ENCODE assay signal across 12 cellular contexts in the genomic region with DNA sequence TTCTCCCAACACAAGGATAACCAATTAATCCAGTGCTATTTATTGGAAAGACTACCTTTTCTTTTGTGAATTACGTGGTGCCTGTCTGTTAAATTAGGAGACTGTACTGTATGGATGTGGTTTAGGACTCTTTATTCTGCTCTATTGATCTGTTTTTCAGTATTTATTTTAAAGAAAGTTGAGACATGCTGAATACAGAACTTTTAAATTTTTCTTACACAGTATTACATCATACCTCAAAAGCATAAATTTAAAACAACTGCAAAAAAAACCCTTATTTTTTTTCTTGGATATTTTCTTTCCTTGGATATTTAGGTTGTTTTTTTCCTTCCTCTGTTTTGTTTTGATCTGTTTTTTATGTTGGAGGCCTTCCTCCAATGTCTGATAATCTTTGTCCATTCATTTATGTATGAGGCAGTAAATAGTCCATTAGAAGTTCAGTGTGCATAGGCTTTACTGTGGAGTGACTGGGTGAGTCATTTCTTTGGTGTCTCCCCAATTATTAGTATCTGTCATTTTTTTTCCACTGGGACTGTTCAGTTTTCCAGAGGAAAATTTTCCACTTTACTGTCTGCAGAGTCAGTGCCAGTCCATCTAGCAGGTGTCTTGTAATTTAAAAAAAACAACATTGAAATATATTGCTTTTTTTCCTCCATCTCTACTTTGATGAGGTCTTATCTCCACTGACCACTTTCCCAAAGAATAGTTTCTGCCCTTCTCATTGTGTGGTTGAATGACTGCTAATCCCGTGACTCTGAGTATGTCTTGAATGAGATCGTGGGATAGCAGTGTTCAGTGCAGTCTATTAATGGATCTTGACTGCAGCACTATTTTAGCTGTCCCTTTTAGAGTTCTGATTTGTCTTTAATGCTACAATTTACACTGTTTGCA. TPM values are rescaled to one million over a fixed set of nuclear protein-coding genes. Genes with fewer than 3 reads are reported as not detected.
DNase-seq lines count a peak whose midpoint lies in the region; ATAC-seq and TF ChIP-seq lines count a peak whose summit lies in the region.
"Had no signal": no experiment of that assay in that cellular context is flagged by ENCODE, and none has a peak within 500 bp of the region (broad histone marks: within the 10 kb centered on the region; RNA-seq: fewer than 3 reads in every experiment).

No MANE protein-coding gene starts in this region.

- no peak overlapping the region for H2BK15ac ChIP-seq in IMR-90 (ENCODE audit: low read depth, low read length)

- DNase-seq in IMR-90 (peak; percentile 78), choroid plexus epithelial cell (ENCODE audit: low read depth) (peak; percentile 66), hepatocyte (ENCODE audit: low spot score) (no peak), stromal cell of bone marrow (ENCODE audit: low read depth) (peak; percentile 80), RWPE1 (ENCODE audit: low spot score) (no peak), NCI-H2227 (lab: John Stamatoyannopoulos, UW; ENCODE audit: unreplicated experiment) (no peak), thyroid gland (no peak)
- DNase-seq: activated CD4-positive, CD25-positive, alpha-beta regulatory T cell; NCI-H1694; stimulated activated naive CD8-positive, alpha-beta T cell treated with anti-CD3 and anti-CD28 coated beads, Interleukin-15, amount 100 ng/mL, for 72 hours had no signal

- no CpG with 5 or more reads among the region's 3 CpGs for WGBS in IMR-90 (ENCODE audit: extremely low coverage in 2 of 2, insufficient read length in 1 of 2), 2 experiments
- 67% methylated on average over 3 of the region's 3 CpGs for WGBS in hepatocyte (ENCODE audit: low lambda C conversion rate, missing lambda C conversion rate)
- WGBS in thyroid gland, 2 donors = 73 to 75% methylated on average over 3 of the region's 3 CpGs

- no peak overlapping the region for H4K5ac ChIP-seq in IMR-90 (ENCODE audit: low read depth, low read length)

- H3K4me1 ChIP-seq in IMR-90 (ENCODE audit: control insufficient read depth, insufficient read depth, low read length) (no peaks in the 10 kb centered on the region), hepatocyte (ENCODE audit: insufficient read depth) (peaks cover 12% of the 10 kb centered on the region), thyroid gland (peaks cover 7 to 16% of the 10 kb centered on the region in 2 donors)

- H3K4me2 ChIP-seq in IMR-90 (ENCODE audit: low read depth, low read length) = no peak overlapping the region
- H3K4me2 ChIP-seq in hepatocyte = peak overlapping the region; percentile 11

- H3K79me1 ChIP-seq in IMR-90 (ENCODE audit: low read depth in 1 of 2, low read length in 2 of 2) = no peaks in the 10 kb centered on the region

- POLR2A ChIA-PET in IMR-90 (lab: Charles Lee; ENCODE audit: unreplicated experiment) (no interaction called here), RWPE1 (lab: Yijun Ruan, JAX; ENCODE audit: low non-redundant PET) (no interaction called here)

- no peak overlapping the region for H3K27ac ChIP-seq in IMR-90 (ENCODE audit: insufficient read depth, low read length)
- peak overlapping the region; percentile 50 for H3K27ac ChIP-seq in hepatocyte
- H3K27ac ChIP-seq in RWPE1 = no peak overlapping the region
- H3K27ac ChIP-seq in thyroid gland = no peak overlapping the region
- H3K27ac ChIP-seq: HL-60 had no signal

- no peaks in the 10 kb centered on the region for H3K27me3 ChIP-seq in IMR-90 (ENCODE audit: control insufficient read depth, insufficient read depth, low read length)
- no peaks in the 10 kb centered on the region for H3K27me3 ChIP-seq in hepatocyte
- H3K27me3 ChIP-seq in thyroid gland = no peaks in the 10 kb centered on the region

- H3K14ac ChIP-seq in IMR-90 (replicated peaks; ENCODE audit: low read depth, low read length) = no peak overlapping the region

- H4K91ac ChIP-seq in IMR-90 (ENCODE audit: insufficient read depth, low read depth, low read length) = no peak overlapping the region

- no peak overlapping the region for H2BK5ac ChIP-seq in IMR-90 (ENCODE audit: low read depth, low read length, poor library complexity, severe bottlenecking)

- no TSS peak for BruUV-seq in IMR-90 (replicated peaks; lab: Mats Ljungman, UMichigan)

- dilution Hi-C loops in IMR-90 (cut with HindIII; ENCODE audit: low sequenced_read_pairs, unreplicated experiment) = no loop called here

- no peak overlapping the region for H2AK5ac ChIP-seq in IMR-90 (ENCODE audit: low read depth, low read length)

- H3K36me3 ChIP-seq in IMR-90 (ENCODE audit: control insufficient read depth, insufficient read depth, low read length) (no peaks in the 10 kb centered on the region), hepatocyte (replicated peaks; ENCODE audit: insufficient read depth, low read depth) (no peaks in the 10 kb centered on the region), thyroid gland (no peaks in the 10 kb centered on the region)

- H2BK20ac ChIP-seq in IMR-90 (ENCODE audit: low read depth, low read length) = no peak overlapping the region

- ATAC-seq in IMR-90 (ENCODE audit: low read depth) (peak; percentile 65), GM19452 (IDR thresholded peaks at IDR 0.05; ENCODE audit: unreplicated experiment) (no peak)
- ATAC-seq: stimulated activated naive CD8-positive, alpha-beta T cell treated with anti-CD3 and anti-CD28 coated beads, Interleukin-15, amount 100 ng/mL, for 72 hours had no signal

- no peaks in the 10 kb centered on the region for H3K9me1 ChIP-seq in IMR-90 (ENCODE audit: insufficient read depth, low read length)

- H3K4me3 ChIP-seq in IMR-90 (ENCODE audit: insufficient read depth, low read depth, low read length) (no peak overlapping the region), choroid plexus epithelial cell (ENCODE audit: low read depth, low read length) (no peak overlapping the region), hepatocyte (no peak overlapping the region), thyroid gland (replicated peaks in 1 of 3) (no peak overlapping the region)

- H3K9me3 ChIP-seq in IMR-90 (ENCODE audit: control insufficient read depth, insufficient read depth, low read length) = no peaks in the 10 kb centered on the region
- H3K9me3 ChIP-seq in hepatocyte (ENCODE audit: low read depth) = no peaks in the 10 kb centered on the region
- no peaks in the 10 kb centered on the region for H3K9me3 ChIP-seq in thyroid gland

- H2AK9ac ChIP-seq in IMR-90 (replicated peaks; ENCODE audit: low read depth, low read length, poor library complexity) = no peak overlapping the region

- no peak for TF ChIP-seq CTCF in IMR-90 (conservative IDR thresholded peaks at IDR 0.05; ENCODE audit: low read depth, low read length)
- no peak for TF ChIP-seq CTCF in choroid plexus epithelial cell (conservative IDR thresholded peaks at IDR 0.05; ENCODE audit: low read depth, low read length)
- no peak for TF ChIP-seq CTCF in hepatocyte (IDR thresholded peaks at IDR 0.05; ENCODE audit: poor library complexity)
- TF ChIP-seq CTCF in RWPE1 (conservative IDR thresholded peaks at IDR 0.05; ENCODE audit: low read depth) = no peak
- TF ChIP-seq CTCF in thyroid gland (IDR thresholded peaks at IDR 0.05) = no peak

- in situ Hi-C loops in IMR-90 (cut with MboI; ENCODE audit: low sequenced_read_pairs) = no loop called here

- no peak overlapping the region for H3K4ac ChIP-seq in IMR-90 (ENCODE audit: low read depth, low read length)

- CTCF ChIA-PET in IMR-90 (lab: Yijun Ruan, JAX) = interaction anchor here (0.5 to 0.8 kb wide), 2 partner anchors 54 to 142 kb away, joined by 3 to 6 read pairs; no protein-coding TSS in a partner anchor
- CTCF ChIA-PET in RWPE1 (lab: Yijun Ruan, JAX) = interaction anchor here (0.9 to 1.5 kb wide), 3 partner anchors 16 to 222 kb away, joined by 4 to 5 read pairs (median 5); a partner anchor contains a TSS

- no peak overlapping the region for H2AFZ ChIP-seq in IMR-90 (replicated peaks; ENCODE audit: low read length, poor library complexity)
- no peak overlapping the region for H2AFZ ChIP-seq in hepatocyte

- no peak overlapping the region for H3K18ac ChIP-seq in IMR-90 (ENCODE audit: low read depth, low read length)

- no peak overlapping the region for H4K8ac ChIP-seq in IMR-90 (ENCODE audit: low read depth in 2 of 2, low read length in 2 of 2)

- no peak overlapping the region for H3K9ac ChIP-seq in IMR-90 (ENCODE audit: low read depth, low read length)

- intact Hi-C loops in IMR-90 (cut with micrococcal nuclease) (no loop called here), thyroid gland (cut with DNase I) (no loop called here)

- H4K20me1 ChIP-seq in IMR-90 (ENCODE audit: insufficient read depth, low read length) = no peaks in the 10 kb centered on the region
- H4K20me1 ChIP-seq in hepatocyte (ENCODE audit: insufficient read depth, poor library complexity, severe bottlenecking) = no peaks in the 10 kb centered on the region

- no peak for TF ChIP-seq RAD21 in IMR-90 (IDR thresholded peaks at IDR 0.05; ENCODE audit: low read length)

- no peaks in the 10 kb centered on the region for H3K9me2 ChIP-seq in hepatocyte (replicated peaks; ENCODE audit: insufficient read depth)

- H3K23ac ChIP-seq in IMR-90 (ENCODE audit: low read depth, low read length) = no peak overlapping the region

- no peak overlapping the region for H2BK120ac ChIP-seq in IMR-90 (ENCODE audit: low read depth, low read length)

- H3K79me2 ChIP-seq in hepatocyte = peaks cover 44% of the 10 kb centered on the region

- TF ChIP-seq POLR2A in IMR-90 (IDR thresholded peaks at IDR 0.05; ENCODE audit: low read depth, low read length) (no peak), thyroid gland (IDR thresholded peaks at IDR 0.05) (no peak)

- H3K56ac ChIP-seq in IMR-90 (ENCODE audit: extremely low read depth, insufficient read depth, low read length) = no peak overlapping the region

TF ChIP-seq in IMR-90, 13 proteins besides CTCF, POLR2A, EP300 and RAD21:
- TF ChIP-seq BHLHE40 (IDR thresholded peaks at IDR 0.05; ENCODE audit: low read depth, low read length) (peak; percentile 40; the same call in 1 of the 2 replicates), MXI1 (IDR thresholded peaks at IDR 0.05; ENCODE audit: borderline replicate concordance, low read depth, low read length) (no peak), CEBPB (IDR thresholded peaks at IDR 0.05; ENCODE audit: low read depth, low read length) (peak; percentile 46)

RNA-seq across cellular contexts. Expression of a gene that starts 15.2 kb away (rescaled TPM):
- total RNA-seq in IMR-90 (2012; rRNA removed) = 6.7 and 7.3 TPM in 2 replicates
- polyA plus RNA-seq in IMR-90 (2012; rRNA removed) = 15.0 and 16.3 TPM in 2 replicates
- polyA plus RNA-seq in IMR-90 (2012; cell fraction: cytosol; rRNA removed) = 19.3 and 25.4 TPM in 2 replicates
- 3.4 and 8.3 TPM in 2 replicates for polyA plus RNA-seq in IMR-90 (2012; cell fraction: nucleus; rRNA removed; ENCODE audit: low replicate concordance)
- total RNA-seq in hepatocyte = 111 and 120 TPM in 2 replicates
- polyA plus RNA-seq in hepatocyte = 196 and 262 TPM in 2 replicates
- 100 to 1,000 TPM in 2 of 4 donors, 10 to 100 TPM in 2; 55.4 to 238 (median 112) TPM for total RNA-seq in thyroid gland

Comparison
In these comparisons a context has a peak if more than half of its experiments do, and no peak if none do; other contexts are left out.
1. DNase-seq: peak in IMR-90 (single experiment), choroid plexus epithelial cell (single experiment) and stromal cell of bone marrow (single experiment); none in hepatocyte (single experiment), RWPE1 (single experiment), NCI-H2227 (single experiment) and thyroid gland (0 of 2).